Comparison of ENCODE assay signal across 16 cellular contexts in the genomic region with DNA sequence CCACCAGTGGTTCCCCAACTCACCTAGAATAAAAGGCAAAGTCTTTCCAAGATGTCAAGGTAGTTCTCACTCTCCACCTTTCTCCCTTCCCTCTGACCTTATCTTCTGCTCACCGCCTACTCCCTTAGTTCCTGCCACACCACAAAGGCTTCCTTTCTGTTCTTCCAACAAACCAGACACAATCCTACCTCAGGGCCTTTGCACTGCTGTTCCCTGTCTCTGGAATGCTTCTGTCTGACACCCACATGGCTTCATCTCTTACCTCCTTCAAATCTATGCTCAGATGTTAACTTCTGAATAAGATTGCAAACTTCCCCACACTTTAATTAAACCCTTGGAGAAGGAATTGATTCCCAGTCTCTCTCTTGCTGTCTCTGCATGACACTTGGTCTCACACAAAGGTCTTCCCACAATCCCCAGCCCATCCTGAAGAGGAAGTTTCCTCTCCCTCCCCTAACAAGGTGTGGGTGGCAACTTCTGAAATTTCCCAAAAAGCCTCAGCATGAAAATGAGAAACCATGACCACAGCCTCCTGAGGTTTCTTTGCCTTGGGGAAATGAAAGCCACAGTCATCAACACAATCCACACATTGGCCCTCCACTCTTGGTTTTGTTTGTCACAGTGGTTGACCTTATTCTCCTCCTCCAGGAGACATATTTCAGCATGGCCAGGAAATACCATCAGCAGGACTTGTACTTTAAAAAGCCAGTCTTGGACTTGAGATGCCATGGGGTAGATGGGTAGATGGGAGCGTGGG. TPM values are rescaled to one million over a fixed set of nuclear protein-coding genes. Genes with fewer than 3 reads are reported as not detected.
A peak's percentile ranks its signal among the peaks of the same experiment; 100 is the strongest.
DNase-seq lines count a peak whose midpoint lies in the region; ATAC-seq, FAIRE-seq and TF ChIP-seq lines count a peak whose summit lies in the region.
"Had no signal": no experiment of that assay in that cellular context is flagged by ENCODE, and none has a peak within 500 bp of the region (broad histone marks: within the 10 kb centered on the region; RNA-seq: fewer than 3 reads in every experiment).

No MANE protein-coding gene starts in this region.

- DNase-seq in HepG2 (ENCODE audit: low spot score) (no peak), right lobe of liver (no peak), SKM-1 (lab: John Stamatoyannopoulos, UW; ENCODE audit: unreplicated experiment) (peak; percentile 68), glomerular visceral epithelial cell (ENCODE audit: extremely low spot score) (peak; percentile 23), NCI-H748 treated with DMSO at 0.1 percent for 48 hours (lab: John Stamatoyannopoulos, UW) (no peak), NCI-H2227 treated with DMSO at 0.1 percent for 48 hours (lab: John Stamatoyannopoulos, UW) (no peak), GM19240 (ENCODE audit: insufficient read length, low spot score) (no peak), anterior cingulate cortex (lab: John Stamatoyannopoulos, UW) (no peak)
- DNase-seq: activated CD4-positive, alpha-beta T cell treated with anti-CD3 and anti-CD28 coated beads for 48 hours; amniotic stem cell; HFFc6; NCI-H446 treated with DMSO at 0.1 percent for 48 hours; SHP77 treated with DMSO at 0.1 percent for 48 hours; transverse colon had no signal

- H3K4me1 ChIP-seq in HepG2 (ENCODE audit: insufficient read depth, low read length) (peaks cover 35% of the 10 kb centered on the region), right lobe of liver (peaks cover 0 to 7% (median 0%) of the 10 kb centered on the region in 4 donors)

- H3K9me3 ChIP-seq in HepG2 (ENCODE audit: low read length) (no peaks in the 10 kb centered on the region), right lobe of liver (no peaks in the 10 kb centered on the region)
- H3K9me3 ChIP-seq: right atrium auricular region, transverse colon had no signal

- FAIRE-seq in HepG2 (lab: Jason Lieb, UNC), result no peak
- FAIRE-seq: endothelial cell of umbilical vein had no signal

- TF ChIP-seq EP300 in HepG2 (IDR thresholded peaks at IDR 0.05; ENCODE audit: low read depth in 2 of 2, low read length in 2 of 2) (no peak), HepG2 (CRISPR knock-in tag; IDR thresholded peaks at IDR 0.05; ENCODE audit: borderline replicate concordance) (no peak)

- CTCF ChIA-PET in HepG2 (lab: Yijun Ruan, JAX; ENCODE audit: low intra/inter-chr PET ratio, low total read pairs), result no interaction called here

- POLR2A ChIA-PET in HepG2 (lab: Yijun Ruan, JAX), result interaction anchor here (1.5 kb wide), 1 partner anchor 8 kb away, joined by 6 read pairs; no protein-coding TSS in a partner anchor

- TF ChIP-seq CTCF in HepG2 (CRISPR knock-in tag; IDR thresholded peaks at IDR 0.05) (no peak), right lobe of liver (IDR thresholded peaks at IDR 0.05) (no peak)

- no peak for TF ChIP-seq POLR2A in HepG2 (IDR thresholded peaks at IDR 0.05; ENCODE audit: insufficient read depth in 1 of 2, low read depth in 2 of 2, low read length in 2 of 2)
- no peak for TF ChIP-seq POLR2A in right lobe of liver (IDR thresholded peaks at IDR 0.05)

- intact Hi-C loops in HepG2 (cut with micrococcal nuclease; ENCODE audit: unreplicated experiment) (loop anchor here (5.0 kb wide), 1 partner anchor 44 kb away; no protein-coding TSS in a partner anchor), right lobe of liver (cut with DNase I) (no loop called here)

- 0 out of 5 replicates have a peak, but pooled peaks cover 0 to 3% of the 10 kb centered on the region in 2 experiments for H3K27me3 ChIP-seq in HepG2 (ENCODE audit: control insufficient read depth in 1 of 2, insufficient read depth in 2 of 2, low read length in 2 of 2)
- no peaks in the 10 kb centered on the region for H3K27me3 ChIP-seq in right lobe of liver
- H3K27me3 ChIP-seq: right atrium auricular region, transverse colon had no signal

- no peak for TF ChIP-seq RAD21 in HepG2 (CRISPR knock-in tag; IDR thresholded peaks at IDR 0.05)

- peaks cover 4% of the 10 kb centered on the region for H4K20me1 ChIP-seq in HepG2 (ENCODE audit: insufficient read depth, low read length)

- WGBS in HepG2 (ENCODE audit: low lambda C conversion rate), result 31% methylated on average over 2 of the region's 2 CpGs
- WGBS in right lobe of liver (ENCODE audit: insufficient coverage, low coverage, low lambda C conversion rate, missing lambda C conversion rate), result 100% methylated on average over 1 of the region's 2 CpGs

- ATAC-seq in HepG2 (no peak), right lobe of liver (no peak)

- no TSS peak for BruUV-seq in HepG2 (replicated peaks; lab: Mats Ljungman, UMichigan)

- H2AFZ ChIP-seq in HepG2 (ENCODE audit: low read length), result no peak overlapping the region

- in situ Hi-C loops in HepG2 (cut with HindIII; ENCODE audit: extremely low pct_ligation_motif_present, low pct_unique_long_range_greater_than_20kb), result no loop called here

- no peak overlapping the region for H3K4me3 ChIP-seq in HepG2 (replicated peaks in 1 of 3; ENCODE audit: insufficient read depth in 1 of 3, low read depth in 2 of 3, low read length in 3 of 3)
- H3K4me3 ChIP-seq in right lobe of liver, result no peak overlapping the region
- H3K4me3 ChIP-seq: right atrium auricular region, transverse colon had no signal

- H3K79me2 ChIP-seq in HepG2 (ENCODE audit: insufficient read depth, low read length), result peaks cover 14% of the 10 kb centered on the region

- H3K27ac ChIP-seq in HepG2 (ENCODE audit: extremely low read length, insufficient read depth, low read length) (no peak overlapping the region), right lobe of liver (no peak overlapping the region)

- H3K4me2 ChIP-seq in HepG2 (ENCODE audit: low read depth, low read length), result peak overlapping the region; percentile 70; the same call in 1 of the 2 replicates

- H3K36me3 ChIP-seq in HepG2 (replicated peaks in 1 of 2; ENCODE audit: control insufficient read depth in 1 of 2, insufficient read depth in 2 of 2, low read length in 2 of 2) (no peaks in the 10 kb centered on the region), right lobe of liver (no peaks in the 10 kb centered on the region)
- H3K36me3 ChIP-seq: right atrium auricular region, transverse colon had no signal

- no peak overlapping the region for H3K9ac ChIP-seq in HepG2 (ENCODE audit: insufficient read depth, low read depth, low read length)

TF ChIP-seq in HepG2, 621 proteins besides CTCF, POLR2A, EP300 and RAD21:
- peak; percentile 88 for TF ChIP-seq ZMYM3 (CRISPR knock-in tag; IDR thresholded peaks at IDR 0.05)
- TF ChIP-seq PHB2 (IDR thresholded peaks at IDR 0.05; ENCODE audit: partially characterized antibody), result no peak
- no peak for TF ChIP-seq SOX13 (IDR thresholded peaks at IDR 0.05)
- no peak for TF ChIP-seq SOX13 (CRISPR knock-in tag; conservative IDR thresholded peaks at IDR 0.05 in 1 of 2, IDR thresholded peaks at IDR 0.05 in 1 of 2)
- peak; percentile 60; the same call in 1 of the 2 replicates for TF ChIP-seq KDM1A (CRISPR knock-in tag; IDR thresholded peaks at IDR 0.05)

RNA-seq across cellular contexts. Expression of a gene that starts 3.0 kb away (rescaled TPM):
- total RNA-seq in HepG2 (2016; rRNA removed; fragmentation: Illumina TruSeq; extraction: Trizol) (58.7 and 66.2 TPM in 2 replicates), right lobe of liver (10 to 100 TPM; 15.9 to 28.5 (median 17.9) TPM)
- 78.1 and 78.2 TPM in 2 replicates for total RNA-seq in HepG2 (2016; cell fraction: cytosol; rRNA removed; fragmentation: Illumina TruSeq; extraction: Trizol; ENCODE audit: low read depth)
- 52.1 and 70.0 TPM in 2 replicates for total RNA-seq in HepG2 (2016; cell fraction: insoluble cytoplasmic fraction; rRNA removed; fragmentation: Illumina TruSeq; extraction: Trizol)
- total RNA-seq in HepG2 (2016; cell fraction: membrane; rRNA removed; fragmentation: Illumina TruSeq; extraction: Trizol), result 77.4 and 91.4 TPM in 2 replicates
- 66.9 and 80.4 TPM in 2 replicates for total RNA-seq in HepG2 (2016; cell fraction: nucleus; rRNA removed; fragmentation: Illumina TruSeq; extraction: Trizol)
- 30.8 and 35.0 TPM in 2 replicates for polyA plus RNA-seq in HepG2 (2011; rRNA removed)
- polyA plus RNA-seq in HepG2 (2011; cell fraction: cytosol; rRNA removed), result 16.0 and 20.5 TPM in 2 replicates
- 30.8 and 37.4 TPM in 2 replicates for polyA plus RNA-seq in HepG2 (2011; cell fraction: nucleus; rRNA removed)
- 29.3 and 30.2 TPM in 2 replicates for polyA plus RNA-seq in HepG2 (2012)
- polyA plus RNA-seq in HepG2 (2016; cell fraction: cytosol; fragmentation: Illumina TruSeq; extraction: Trizol; ENCODE audit: low read depth), result 19.2 and 19.8 TPM in 2 replicates
- polyA plus RNA-seq in HepG2 (2016; cell fraction: insoluble cytoplasmic fraction; fragmentation: Illumina TruSeq; extraction: Trizol; ENCODE audit: low read depth), result 56.6 and 58.1 TPM in 2 replicates
- 49.6 and 56.3 TPM in 2 replicates for polyA plus RNA-seq in HepG2 (2016; cell fraction: membrane; fragmentation: Illumina TruSeq; extraction: Trizol; ENCODE audit: low read depth)
- polyA plus RNA-seq in HepG2 (2016; cell fraction: nucleus; fragmentation: Illumina TruSeq; extraction: Trizol; ENCODE audit: insufficient read depth, low read depth), result 75.7 and 79.3 TPM in 2 replicates
- 40.1 and 68.9 TPM in 2 replicates for polyA minus RNA-seq in HepG2 (2011; rRNA and poly(A)+ RNA removed; ENCODE audit: low replicate concordance)
- 17.1 and 17.7 TPM in 2 replicates for polyA minus RNA-seq in HepG2 (2011; cell fraction: cytosol; rRNA and poly(A)+ RNA removed)
- polyA minus RNA-seq in HepG2 (2011; cell fraction: nucleus; rRNA and poly(A)+ RNA removed), result 93.1 and 104 TPM in 2 replicates

Comparison
In these comparisons a context has a peak if more than half of its experiments do, and no peak if none do; other contexts are left out.
1. DNase-seq: peak in SKM-1 (single experiment) and glomerular visceral epithelial cell (single experiment); none in HepG2 (single experiment), right lobe of liver (0 of 3), NCI-H748 treated with DMSO at 0.1 percent for 48 hours (single experiment), NCI-H2227 treated with DMSO at 0.1 percent for 48 hours (single experiment), GM19240 (single experiment) and anterior cingulate cortex (0 of 58).